ENCODE assay signal across 28 cellular contexts in the genomic region with DNA sequence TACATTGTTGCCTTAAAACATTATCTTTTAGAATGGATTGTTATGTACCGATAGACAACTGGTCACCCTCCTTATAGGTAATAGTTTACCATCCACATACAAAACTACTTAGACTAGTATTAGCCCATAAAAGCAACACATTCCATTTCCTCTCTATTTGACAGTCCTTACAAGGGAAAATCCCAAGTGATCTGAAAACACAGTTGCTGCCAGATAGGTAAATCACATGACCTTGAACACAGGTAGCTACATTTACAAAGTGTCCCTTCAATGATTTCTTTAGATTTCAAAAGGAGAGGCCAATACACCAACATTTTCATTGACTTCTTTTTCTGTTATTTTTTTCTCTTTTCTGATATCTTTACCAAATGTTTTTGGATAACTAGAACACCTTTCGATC.
"Had no signal": no experiment of that assay in that cellular context is flagged by ENCODE, and none has a peak within 500 bp of the region (broad histone marks: within the 10 kb centered on the region; RNA-seq: fewer than 3 reads in every experiment).

No MANE protein-coding gene starts in this region.

- FAIRE-seq: colon, endometrium, endothelial cell of umbilical vein, frontal cortex had no signal

- H3K36me3 ChIP-seq: colonic mucosa, esophagus muscularis mucosa, esophagus squamous epithelium, gastrocnemius medialis, gastroesophageal sphincter, heart left ventricle, heart right ventricle had no signal

- ATAC-seq: effector memory CD8-positive, alpha-beta T cell; esophagus mucosa; foreskin keratinocyte; gastrocnemius medialis; gastroesophageal sphincter; heart left ventricle; heart right ventricle had no signal

- H3K4me3 ChIP-seq: colonic mucosa, coronary artery, dorsolateral prefrontal cortex, esophagus muscularis mucosa, esophagus squamous epithelium, gastrocnemius medialis, gastroesophageal sphincter, heart left ventricle, heart right ventricle had no signal

- H3K9me3 ChIP-seq: colonic mucosa, esophagus squamous epithelium, gastrocnemius medialis had no signal

- H3K4me1 ChIP-seq: colonic mucosa, esophagus muscularis mucosa, esophagus squamous epithelium, foreskin keratinocyte, gastrocnemius medialis, gastroesophageal sphincter, heart left ventricle, heart right ventricle had no signal

- H3K27me3 ChIP-seq: colonic mucosa had no signal

- DNase-seq: colonic mucosa; cortex of kidney; dermis blood vessel endothelial cell; dorsolateral prefrontal cortex; effector CD4-positive, alpha-beta T cell; effector CD8-positive, alpha-beta T cell; effector memory CD4-positive, alpha-beta T cell; effector memory CD8-positive, alpha-beta T cell; endodermal cell; erythroblast; esophagus squamous epithelium; foreskin fibroblast; foreskin keratinocyte; foreskin melanocyte; gastrocnemius medialis; glutamatergic neuron; head of caudate nucleus; heart left ventricle; heart right ventricle had no signal

- H3K27ac ChIP-seq: colonic mucosa, coronary artery, dorsolateral prefrontal cortex, epithelial cell of prostate, esophagus muscularis mucosa, esophagus squamous epithelium, foreskin keratinocyte, gastrocnemius medialis, gastroesophageal sphincter, heart left ventricle, heart right ventricle had no signal
